Comparison of ENCODE assay signal across 8 cellular contexts in the genomic region with DNA sequence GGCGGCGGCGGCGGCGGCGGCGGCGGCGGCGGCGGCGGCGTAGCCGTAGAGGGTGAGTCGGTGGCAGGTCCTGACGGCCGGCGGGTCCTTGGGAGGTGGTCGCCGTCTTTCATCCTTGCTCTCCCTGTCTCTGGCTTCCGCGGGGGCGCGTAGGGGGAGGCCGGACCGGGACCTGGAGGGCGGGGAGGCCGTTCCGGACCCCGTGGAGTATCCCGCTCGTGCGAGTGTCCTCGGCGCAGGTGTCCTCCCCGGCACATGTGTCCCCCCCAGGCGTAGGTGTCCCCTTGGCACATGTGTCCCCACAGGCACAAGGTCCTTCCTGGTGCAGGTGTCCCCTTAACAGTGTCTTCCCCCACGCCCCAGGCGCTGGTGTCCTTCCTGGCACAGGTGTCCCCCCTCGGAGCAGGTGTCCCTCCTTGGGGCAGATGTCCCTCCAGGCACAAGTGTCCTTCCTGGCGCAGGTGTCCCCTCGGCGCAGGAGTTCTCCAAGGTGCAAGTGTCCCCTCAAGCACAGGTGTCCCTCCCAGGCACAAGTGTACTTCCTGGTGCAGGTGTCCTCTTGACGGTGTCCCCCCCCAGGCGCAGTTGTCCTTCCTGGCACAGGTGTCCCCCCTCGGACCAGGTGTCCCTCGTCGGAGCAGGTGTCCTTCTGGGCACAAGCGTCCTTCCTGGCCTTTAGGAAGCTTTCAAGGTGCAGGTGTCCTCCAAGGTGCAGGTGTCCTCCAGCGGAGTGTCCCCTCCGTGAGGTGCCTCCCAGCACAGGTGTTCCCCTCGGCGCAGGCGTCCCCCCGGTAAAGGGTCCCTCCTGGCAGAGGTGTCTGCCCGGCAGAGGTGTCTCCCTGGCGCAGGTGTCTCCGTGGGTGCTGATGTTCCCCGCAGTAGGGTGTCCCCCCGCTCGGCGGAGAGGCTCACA. TPM values are rescaled to one million over a fixed set of nuclear protein-coding genes. Genes with fewer than 3 reads are reported as not detected.
DNase-seq lines count a peak whose midpoint lies in the region; ATAC-seq, FAIRE-seq and TF ChIP-seq lines count a peak whose summit lies in the region.

No MANE protein-coding gene starts in this region.

- H2BK5ac ChIP-seq in H1 (ENCODE audit: low read depth, low read length) = no peak overlapping the region

- H3K14ac ChIP-seq in H1 (ENCODE audit: insufficient read length) = peak overlapping the region; percentile 79

- TF ChIP-seq POLR2A in H1 (IDR thresholded peaks at IDR 0.05; ENCODE audit: control extremely low read depth in 1 of 2, low read depth in 2 of 2, low read length in 2 of 2) = no peak

- H3K4me2 ChIP-seq in H1 (ENCODE audit: insufficient read depth in 1 of 2, low read depth in 2 of 2, low read length in 2 of 2) = peak overlapping the region; percentile 77 to 100

- H3K79me2 ChIP-seq in ACC112 (ENCODE audit: control insufficient read depth, insufficient read depth, low read length, unreplicated experiment) = peaks cover 35% of the 10 kb centered on the region
- peaks cover 0 to 8% of the 10 kb centered on the region in 2 experiments; a peak in 1 of 4 replicates for H3K79me2 ChIP-seq in H1 (ENCODE audit: control insufficient read depth in 1 of 2, insufficient read depth in 2 of 2, low read length in 2 of 2)

- no peak overlapping the region for H2BK120ac ChIP-seq in H1 (replicated peaks; ENCODE audit: low read depth, low read length)

- no peak overlapping the region for H2AK5ac ChIP-seq in H1 (ENCODE audit: low read depth, low read length)

- H3K27ac ChIP-seq in ACC112 (ENCODE audit: low read depth, low read length) = peak overlapping the region; percentile 78; the same call in 1 of the 2 replicates
- peak overlapping the region; percentile 75 for H3K27ac ChIP-seq in WERI-Rb-1
- H3K27ac ChIP-seq in H1 (ENCODE audit: low read depth, low read length) = no peak overlapping the region; the same call in 1 of the 2 replicates
- peak overlapping the region; percentile 60 for H3K27ac ChIP-seq in muscle layer of duodenum (ENCODE audit: low read length)
- peak overlapping the region; percentile 89 for H3K27ac ChIP-seq in upper lobe of right lung

- H3K56ac ChIP-seq in H1 (replicated peaks; ENCODE audit: insufficient read length, low read depth, low read length) = no peak overlapping the region

- peaks cover 13% of the 10 kb centered on the region; the same call in 1 of the 2 replicates for H3K23me2 ChIP-seq in H1 (ENCODE audit: low read depth, low read length)

- H3K36me3 ChIP-seq in ACC112 (ENCODE audit: insufficient read depth, low read length) (no peaks in the 10 kb centered on the region; the same call in 1 of the 2 replicates), WERI-Rb-1 (peaks cover 21% of the 10 kb centered on the region), H1 (ENCODE audit: control insufficient read depth in 2 of 4, insufficient read depth in 4 of 4, low read length in 3 of 4) (peaks cover 8 to 16% (median 11%) of the 10 kb centered on the region in 4 experiments), muscle layer of duodenum (ENCODE audit: control insufficient read depth in 1 of 2, insufficient read depth in 2 of 2, low read length in 2 of 2) (peaks cover 16 to 21% of the 10 kb centered on the region in 2 donors), upper lobe of right lung (peaks cover 26% of the 10 kb centered on the region)

- H3K18ac ChIP-seq in H1 (ENCODE audit: extremely low read depth, low read length) = no peak overlapping the region

- H2BK12ac ChIP-seq in H1 (ENCODE audit: low read depth, low read length) = no peak overlapping the region

- peak overlapping the region; percentile 50 for H2AFZ ChIP-seq in ACC112 (ENCODE audit: low read length, unreplicated experiment)
- no peak overlapping the region for H2AFZ ChIP-seq in H1 (ENCODE audit: low read length)

- H4K20me1 ChIP-seq in H1 (replicated peaks in 1 of 2; ENCODE audit: control insufficient read depth in 1 of 2, insufficient read depth in 2 of 2, low read length in 2 of 2) = peaks cover 2 to 13% of the 10 kb centered on the region in 2 experiments

- TF ChIP-seq RAD21 in H1 (IDR thresholded peaks at IDR 0.05 in 1 of 2, conservative IDR thresholded peaks at IDR 0.05 in 1 of 2; ENCODE audit: low read depth in 2 of 2, low read length in 2 of 2) = no peak

- CTCF ChIA-PET in H1 (lab: Charles Lee; ENCODE audit: partially characterized antibody) = interaction anchor here (0.8 to 2.6 kb wide), 4 partner anchors 9 to 30 kb away, joined by 3 to 10 read pairs (median 6); no protein-coding TSS in a partner anchor

- H3K4me3 ChIP-seq in ACC112 (ENCODE audit: low read depth, low read length) = peak overlapping the region; percentile 99
- peak overlapping the region; percentile 92 for H3K4me3 ChIP-seq in WERI-Rb-1 (ENCODE audit: low read depth, low read length)
- peak overlapping the region; percentile 90 to 95 (median 92) for H3K4me3 ChIP-seq in H1 (ENCODE audit: extremely low read depth in 1 of 4, insufficient read depth in 2 of 4, low read depth in 3 of 4, low read length in 4 of 4)
- H3K4me3 ChIP-seq in muscle layer of duodenum (ENCODE audit: low read depth in 1 of 2, low read length in 2 of 2) = peak overlapping the region; percentile 95 to 100
- H3K4me3 ChIP-seq in upper lobe of right lung = peak overlapping the region; percentile 91

- peak overlapping the region; percentile 92 for H4K8ac ChIP-seq in H1 (ENCODE audit: extremely low read depth, insufficient read depth, low read length)

- no peaks in the 10 kb centered on the region for H3K27me3 ChIP-seq in ACC112 (ENCODE audit: insufficient read depth, low read length)
- no peaks in the 10 kb centered on the region for H3K27me3 ChIP-seq in WERI-Rb-1 (ENCODE audit: insufficient read depth, low read depth, severe bottlenecking)
- H3K27me3 ChIP-seq in H1 (replicated peaks in 1 of 4; ENCODE audit: control insufficient read depth in 3 of 4, extremely low read depth in 1 of 4, insufficient read depth in 3 of 4, low read length in 3 of 4) = peaks cover 0 to 4% (median 0%) of the 10 kb centered on the region in 4 experiments; a peak in 2 of 7 replicates
- H3K27me3 ChIP-seq in muscle layer of duodenum (ENCODE audit: low read depth, low read length) = no peaks in the 10 kb centered on the region
- H3K27me3 ChIP-seq in upper lobe of right lung = no peaks in the 10 kb centered on the region

- no peak for FAIRE-seq in H1 (lab: Jason Lieb, UNC)

- peak overlapping the region; percentile 1 to 76 (median 48); a peak in 5 of 7 replicates for H3K9ac ChIP-seq in H1 (replicated peaks in 1 of 4; ENCODE audit: extremely low read depth in 1 of 4, low read depth in 3 of 4, low read length in 3 of 4)

- no peak overlapping the region for H4K91ac ChIP-seq in H1 (replicated peaks; ENCODE audit: insufficient read length, low read length)

- 47% methylated on average over 25 of the region's 62 CpGs; no CpG with 5 or more reads in 1 of the 2 experiments for WGBS in H1 (ENCODE audit: extremely low coverage in 1 of 2, insufficient coverage in 1 of 2, insufficient read length in 1 of 2, insufficient replicate concordance in 2 of 2, low coverage in 1 of 2, low lambda C conversion rate in 2 of 2, missing lambda C conversion rate in 1 of 2), 2 experiments

- DNase-seq in GM19238 (ENCODE audit: insufficient read length, low spot score) (peak; percentile 56), WERI-Rb-1 (no peak), H1 (ENCODE audit: low read depth in 1 of 2, low spot score in 2 of 2) (no peak), upper lobe of right lung (peak; percentile 63)

- no peak overlapping the region for H2BK15ac ChIP-seq in H1 (ENCODE audit: low read length)

- H3K79me1 ChIP-seq in H1 (ENCODE audit: low read depth, low read length) = peaks cover 9% of the 10 kb centered on the region; the same call in 1 of the 2 replicates

- POLR2A ChIA-PET in H1 (lab: Charles Lee; ENCODE audit: partially characterized antibody) = no interaction called here

- peak; percentile 12 for ATAC-seq in HG03460 (IDR thresholded peaks at IDR 0.05; ENCODE audit: unreplicated experiment)
- ATAC-seq in upper lobe of right lung = peak; percentile 39
- ATAC-seq in HG03039 (IDR thresholded peaks at IDR 0.05; ENCODE audit: unreplicated experiment) = no peak

- TF ChIP-seq CTCF in WERI-Rb-1 (IDR thresholded peaks at IDR 0.05; ENCODE audit: low read depth, low read length) (no peak), H1 (IDR thresholded peaks at IDR 0.05; ENCODE audit: control extremely low read depth in 1 of 3, insufficient read depth in 1 of 3, low read depth in 1 of 3, low read length in 3 of 3) (no peak), upper lobe of right lung (IDR thresholded peaks at IDR 0.05) (no peak)

- intact Hi-C loops in upper lobe of right lung (cut with DNase I) = no loop called here

- H3K23ac ChIP-seq in H1 (ENCODE audit: insufficient read length) = no peak overlapping the region

- peaks cover 13% of the 10 kb centered on the region for H3K4me1 ChIP-seq in ACC112 (ENCODE audit: control insufficient read depth, insufficient read depth, low read length, unreplicated experiment)
- H3K4me1 ChIP-seq in H1 (replicated peaks in 1 of 4; ENCODE audit: control insufficient read depth in 3 of 4, insufficient read depth in 4 of 4, low read length in 3 of 4) = peaks cover 0 to 12% (median 8%) of the 10 kb centered on the region in 4 experiments; a peak in 5 of 7 replicates
- peaks cover 5 to 24% of the 10 kb centered on the region in 2 donors for H3K4me1 ChIP-seq in muscle layer of duodenum (ENCODE audit: control insufficient read depth in 1 of 2, insufficient read depth in 2 of 2, low read length in 2 of 2)
- H3K4me1 ChIP-seq in upper lobe of right lung = peaks cover 24% of the 10 kb centered on the region

- peak overlapping the region; percentile 36 for H4K5ac ChIP-seq in H1 (ENCODE audit: insufficient read length, low read depth, low read length)

- H3K9me3 ChIP-seq in WERI-Rb-1 (ENCODE audit: severe bottlenecking) (no peaks in the 10 kb centered on the region), H1 (ENCODE audit: insufficient read depth in 2 of 2, low read depth in 1 of 2, low read length in 1 of 2) (no peaks in the 10 kb centered on the region), muscle layer of duodenum (ENCODE audit: control insufficient read depth in 1 of 2, low read length in 2 of 2) (no peaks in the 10 kb centered on the region), upper lobe of right lung (no peaks in the 10 kb centered on the region)

- TF ChIP-seq EP300 in H1 (IDR thresholded peaks at IDR 0.05; ENCODE audit: borderline replicate concordance in 1 of 2, low read depth in 2 of 2, low read length in 2 of 2) = no peak

- no peak overlapping the region for H2BK20ac ChIP-seq in H1 (ENCODE audit: low read length)

- no peak overlapping the region for H3K4ac ChIP-seq in H1 (replicated peaks; ENCODE audit: insufficient read length, low read depth, low read length)

RNA-seq across cellular contexts. Expression of a gene that starts 0.5 kb away (rescaled TPM):
- 27.5 and 30.0 TPM in 2 replicates for total RNA-seq in H1 (2021; fragmentation: NEBNext Ultra II Directional; extraction: Animal tissue kit (Norgen Biotek cat#: 25700))
- 14.4 and 19.5 TPM in 2 replicates for polyA plus RNA-seq in H1 (2011; rRNA removed)
- polyA plus RNA-seq in H1 (2011; cell fraction: cytosol; rRNA removed) = 17.3 TPM
- 38.7 TPM for polyA plus RNA-seq in H1 (2011; cell fraction: nucleus; rRNA removed)
- 24.9 to 34.9 TPM (median 31.8 TPM) in 4 replicates for polyA plus RNA-seq in H1 (2012, experiment 1 of 2)
- 19.3 TPM for polyA plus RNA-seq in H1 (2012, experiment 2 of 2)
- 16.3 TPM for polyA plus RNA-seq in H1 (2013, experiment 1 of 2)
- polyA plus RNA-seq in H1 (2013, experiment 2 of 2) = 14.9 TPM
- 16.7 and 19.2 TPM in 2 replicates for polyA minus RNA-seq in H1 (2011; rRNA and poly(A)+ RNA removed)
- 12.9 TPM for polyA minus RNA-seq in H1 (2011; cell fraction: cytosol; rRNA and poly(A)+ RNA removed)
- 14.7 TPM for polyA minus RNA-seq in H1 (2011; cell fraction: nucleus; rRNA and poly(A)+ RNA removed)
- total RNA-seq in upper lobe of right lung = 59.5 TPM

Comparison
In these comparisons a context has a peak if more than half of its experiments do, and no peak if none do; other contexts are left out.
1. DNase-seq: peak in GM19238 (single experiment) and upper lobe of right lung (single experiment); none in WERI-Rb-1 (single experiment) and H1 (0 of 2).
2. Peak in every context shown above with its lines, with median percentiles within 50 percentile points of each other: H3K4me3 ChIP-seq.